Comparison of ENCODE assay signal across 2 cellular contexts in the genomic region with DNA sequence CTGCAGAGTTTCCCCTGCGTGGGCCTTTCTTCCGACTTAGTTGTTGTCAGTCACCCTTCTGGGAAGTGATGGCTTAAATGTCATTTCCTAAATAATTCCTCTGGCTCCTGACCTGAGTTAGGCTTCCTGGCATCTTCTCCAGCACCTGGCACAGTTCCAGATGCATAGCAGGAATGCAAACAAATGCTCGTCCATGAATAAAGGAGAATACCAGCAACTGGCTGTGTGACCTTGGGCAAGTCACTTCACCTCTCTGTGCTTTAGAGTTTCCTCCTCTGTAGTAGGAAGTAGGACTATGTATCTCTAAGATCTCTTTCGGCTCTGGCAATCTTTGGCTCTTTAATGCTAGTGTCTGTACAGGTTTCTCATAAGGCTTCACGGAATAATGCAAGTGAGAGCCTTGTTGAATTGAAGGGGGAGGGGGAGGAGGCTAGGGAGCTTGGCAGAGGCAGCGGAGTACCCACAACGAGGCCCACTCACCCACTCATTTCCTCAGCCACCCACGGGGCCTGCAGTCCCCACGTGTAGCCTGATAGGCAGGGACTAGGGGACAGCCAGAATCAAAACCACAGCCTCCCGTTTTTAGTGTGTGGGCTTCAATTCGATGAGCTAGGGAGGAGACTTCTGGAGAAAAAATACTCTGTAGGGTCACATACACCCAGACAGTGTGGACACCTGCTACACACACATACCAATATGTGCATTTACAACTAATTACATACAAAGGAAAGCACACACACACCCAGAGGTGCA.
A peak's percentile ranks its signal among the peaks of the same experiment; 100 is the strongest.
TF ChIP-seq lines count a peak whose summit lies in the region.

No MANE protein-coding gene starts in this region.

TF ChIP-seq in K562, 482 proteins besides CTCF, POLR2A, EP300 and RAD21 (continues in another document):
- TF ChIP-seq ADNP (tag; IDR thresholded peaks at IDR 0.05): peak; percentile 78
- peak; percentile 37; the same call in 1 of the 2 replicates for TF ChIP-seq GATA2 (CRISPR knock-in tag; IDR thresholded peaks at IDR 0.05)
- TF ChIP-seq ZNF76 (CRISPR knock-in tag; IDR thresholded peaks at IDR 0.05; ENCODE audit: borderline replicate concordance): no peak
- TF ChIP-seq, protein P1, sequence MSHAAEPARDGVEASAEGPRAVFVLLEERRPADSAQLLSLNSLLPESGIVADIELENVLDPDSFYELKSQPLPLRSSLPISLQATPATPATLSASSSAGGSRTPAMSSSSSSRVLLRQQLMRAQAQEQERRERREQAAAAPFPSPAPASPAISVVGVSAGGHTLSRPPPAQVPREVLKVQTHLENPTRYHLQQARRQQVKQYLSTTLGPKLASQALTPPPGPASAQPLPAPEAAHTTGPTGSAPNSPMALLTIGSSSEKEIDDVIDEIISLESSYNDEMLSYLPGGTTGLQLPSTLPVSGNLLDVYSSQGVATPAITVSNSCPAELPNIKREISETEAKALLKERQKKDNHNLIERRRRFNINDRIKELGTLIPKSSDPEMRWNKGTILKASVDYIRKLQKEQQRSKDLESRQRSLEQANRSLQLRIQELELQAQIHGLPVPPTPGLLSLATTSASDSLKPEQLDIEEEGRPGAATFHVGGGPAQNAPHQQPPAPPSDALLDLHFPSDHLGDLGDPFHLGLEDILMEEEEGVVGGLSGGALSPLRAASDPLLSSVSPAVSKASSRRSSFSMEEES (CRISPR knock-in tag; IDR thresholded peaks at IDR 0.05): no peak
- no peak for TF ChIP-seq TFAM (CRISPR knock-in tag; conservative IDR thresholded peaks at IDR 0.05)
- peak; percentile 80 for TF ChIP-seq HDAC2 (IDR thresholded peaks at IDR 0.05)
- TF ChIP-seq, protein P2, sequence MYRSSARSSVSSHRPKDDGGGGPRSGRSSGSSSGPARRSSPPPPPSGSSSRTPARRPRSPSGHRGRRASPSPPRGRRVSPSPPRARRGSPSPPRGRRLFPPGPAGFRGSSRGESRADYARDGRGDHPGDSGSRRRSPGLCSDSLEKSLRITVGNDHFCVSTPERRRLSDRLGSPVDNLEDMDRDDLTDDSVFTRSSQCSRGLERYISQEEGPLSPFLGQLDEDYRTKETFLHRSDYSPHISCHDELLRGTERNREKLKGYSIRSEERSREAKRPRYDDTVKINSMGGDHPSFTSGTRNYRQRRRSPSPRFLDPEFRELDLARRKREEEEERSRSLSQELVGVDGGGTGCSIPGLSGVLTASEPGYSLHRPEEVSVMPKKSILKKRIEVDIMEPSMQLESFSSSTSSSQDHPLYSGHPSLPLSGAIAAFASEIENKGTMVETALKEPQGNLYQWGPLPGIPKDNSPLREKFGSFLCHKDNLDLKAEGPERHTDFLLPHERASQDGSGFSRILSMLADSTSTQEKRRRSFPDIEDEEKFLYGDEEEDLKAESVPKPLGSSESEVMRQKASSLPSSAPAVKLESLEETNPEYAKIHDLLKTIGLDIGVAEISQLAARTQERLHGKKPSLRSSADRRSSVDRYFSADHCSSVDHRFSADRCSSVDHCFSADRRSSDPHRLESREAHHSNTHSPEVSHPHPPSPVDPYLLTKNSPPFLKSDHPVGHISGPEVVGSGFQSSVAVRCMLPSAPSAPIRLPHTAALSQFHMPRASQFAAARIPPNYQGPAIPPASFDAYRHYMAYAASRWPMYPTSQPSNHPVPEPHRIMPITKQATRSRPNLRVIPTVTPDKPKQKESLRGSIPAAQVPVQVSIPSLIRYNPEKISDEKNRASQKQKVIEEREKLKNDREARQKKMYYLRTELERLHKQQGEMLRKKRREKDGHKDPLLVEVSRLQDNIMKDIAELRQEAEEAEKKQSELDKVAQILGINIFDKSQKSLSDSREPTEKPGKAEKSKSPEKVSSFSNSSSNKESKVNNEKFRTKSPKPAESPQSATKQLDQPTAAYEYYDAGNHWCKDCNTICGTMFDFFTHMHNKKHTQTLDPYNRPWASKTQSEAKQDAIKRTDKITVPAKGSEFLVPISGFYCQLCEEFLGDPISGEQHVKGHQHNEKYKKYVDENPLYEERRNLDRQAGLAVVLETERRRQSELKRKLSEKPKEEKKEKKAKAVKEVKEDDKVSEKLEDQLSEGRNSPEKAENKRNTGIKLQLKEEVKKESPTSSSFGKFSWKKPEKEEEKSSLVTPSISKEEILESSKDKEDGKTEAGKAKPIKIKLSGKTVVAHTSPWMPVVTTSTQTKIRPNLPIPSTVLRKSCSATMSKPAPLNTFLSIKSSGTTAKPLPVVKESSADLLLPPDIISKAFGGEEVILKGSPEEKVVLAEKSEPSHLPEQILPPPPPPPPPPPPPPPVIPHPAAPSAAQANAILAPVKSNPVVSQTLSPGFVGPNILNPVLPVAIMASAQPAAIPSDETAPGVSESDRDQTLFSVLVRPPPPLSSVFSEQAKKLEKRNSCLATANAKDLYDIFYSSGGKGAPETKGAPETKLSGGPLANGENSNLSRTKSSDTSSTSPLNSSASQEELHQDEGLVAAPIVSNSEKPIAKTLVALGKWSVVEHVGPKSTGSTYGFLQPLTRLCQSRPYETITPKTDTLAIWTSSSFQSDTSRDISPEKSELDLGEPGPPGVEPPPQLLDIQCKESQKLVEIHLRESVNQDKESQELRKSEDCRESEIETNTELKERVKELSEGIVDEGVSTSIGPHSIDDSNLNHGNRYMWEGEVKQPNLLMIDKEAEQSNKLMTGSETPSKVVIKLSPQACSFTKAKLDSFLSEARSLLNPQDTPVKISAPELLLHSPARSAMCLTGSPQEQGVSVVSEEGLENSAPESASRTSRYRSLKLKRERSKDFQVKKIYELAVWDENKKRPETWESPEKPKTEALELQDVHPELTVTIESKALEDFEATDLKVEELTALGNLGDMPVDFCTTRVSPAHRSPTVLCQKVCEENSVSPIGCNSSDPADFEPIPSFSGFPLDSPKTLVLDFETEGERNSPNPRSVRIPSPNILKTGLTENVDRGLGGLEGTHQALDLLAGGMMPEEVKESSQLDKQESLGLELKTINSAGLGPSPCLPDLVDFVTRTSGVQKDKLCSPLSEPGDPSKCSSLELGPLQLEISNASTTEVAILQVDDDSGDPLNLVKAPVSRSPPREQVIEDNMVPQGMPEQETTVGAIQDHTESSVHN (IDR thresholded peaks at IDR 0.05; ENCODE audit: borderline replicate concordance in 1 of 2, low read depth in 1 of 2): no peak
- TF ChIP-seq BRD9 (IDR thresholded peaks at IDR 0.05; ENCODE audit: low read depth, partially characterized antibody): no peak
- TF ChIP-seq, protein P3, sequence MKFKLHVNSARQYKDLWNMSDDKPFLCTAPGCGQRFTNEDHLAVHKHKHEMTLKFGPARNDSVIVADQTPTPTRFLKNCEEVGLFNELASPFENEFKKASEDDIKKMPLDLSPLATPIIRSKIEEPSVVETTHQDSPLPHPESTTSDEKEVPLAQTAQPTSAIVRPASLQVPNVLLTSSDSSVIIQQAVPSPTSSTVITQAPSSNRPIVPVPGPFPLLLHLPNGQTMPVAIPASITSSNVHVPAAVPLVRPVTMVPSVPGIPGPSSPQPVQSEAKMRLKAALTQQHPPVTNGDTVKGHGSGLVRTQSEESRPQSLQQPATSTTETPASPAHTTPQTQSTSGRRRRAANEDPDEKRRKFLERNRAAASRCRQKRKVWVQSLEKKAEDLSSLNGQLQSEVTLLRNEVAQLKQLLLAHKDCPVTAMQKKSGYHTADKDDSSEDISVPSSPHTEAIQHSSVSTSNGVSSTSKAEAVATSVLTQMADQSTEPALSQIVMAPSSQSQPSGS (CRISPR knock-in tag; IDR thresholded peaks at IDR 0.05): no peak
- TF ChIP-seq EGR1 (conservative IDR thresholded peaks at IDR 0.05): peak; percentile 76
- TF ChIP-seq ZNF785 (CRISPR knock-in tag; IDR thresholded peaks at IDR 0.05): no peak

TF ChIP-seq in WTC11, 78 proteins besides CTCF, POLR2A, EP300 and RAD21:
- TF ChIP-seq, protein P3 (CRISPR knock-in tag; IDR thresholded peaks at IDR 0.05; ENCODE audit: borderline replicate concordance, low read depth): no peak
- TF ChIP-seq, protein P4, sequence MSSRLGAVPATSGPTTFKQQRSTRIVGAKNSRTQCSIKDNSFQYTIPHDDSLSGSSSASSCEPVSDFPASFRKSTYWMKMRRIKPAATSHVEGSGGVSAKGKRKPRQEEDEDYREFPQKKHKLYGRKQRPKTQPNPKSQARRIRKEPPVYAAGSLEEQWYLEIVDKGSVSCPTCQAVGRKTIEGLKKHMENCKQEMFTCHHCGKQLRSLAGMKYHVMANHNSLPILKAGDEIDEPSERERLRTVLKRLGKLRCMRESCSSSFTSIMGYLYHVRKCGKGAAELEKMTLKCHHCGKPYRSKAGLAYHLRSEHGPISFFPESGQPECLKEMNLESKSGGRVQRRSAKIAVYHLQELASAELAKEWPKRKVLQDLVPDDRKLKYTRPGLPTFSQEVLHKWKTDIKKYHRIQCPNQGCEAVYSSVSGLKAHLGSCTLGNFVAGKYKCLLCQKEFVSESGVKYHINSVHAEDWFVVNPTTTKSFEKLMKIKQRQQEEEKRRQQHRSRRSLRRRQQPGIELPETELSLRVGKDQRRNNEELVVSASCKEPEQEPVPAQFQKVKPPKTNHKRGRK (CRISPR knock-in tag; IDR thresholded peaks at IDR 0.05; ENCODE audit: borderline replicate concordance): no peak
- TF ChIP-seq ZNF263 (CRISPR knock-in tag; IDR thresholded peaks at IDR 0.05; ENCODE audit: low read depth) (no peak), TCF7 (CRISPR knock-in tag; IDR thresholded peaks at IDR 0.05; ENCODE audit: low read depth) (no peak), JAZF1 (CRISPR knock-in tag; IDR thresholded peaks at IDR 0.05) (no peak), MXD4 (CRISPR knock-in tag; IDR thresholded peaks at IDR 0.05; ENCODE audit: borderline replicate concordance) (no peak), ZNF138 (CRISPR knock-in tag; conservative IDR thresholded peaks at IDR 0.05) (no peak), MYBL2 (CRISPR knock-in tag; IDR thresholded peaks at IDR 0.05) (no peak), GTF2I (CRISPR knock-in tag; conservative IDR thresholded peaks at IDR 0.05) (no peak), ZNF317 (CRISPR knock-in tag; IDR thresholded peaks at IDR 0.05; ENCODE audit: borderline replicate concordance, low read depth) (no peak)
- TF ChIP-seq, protein P5, sequence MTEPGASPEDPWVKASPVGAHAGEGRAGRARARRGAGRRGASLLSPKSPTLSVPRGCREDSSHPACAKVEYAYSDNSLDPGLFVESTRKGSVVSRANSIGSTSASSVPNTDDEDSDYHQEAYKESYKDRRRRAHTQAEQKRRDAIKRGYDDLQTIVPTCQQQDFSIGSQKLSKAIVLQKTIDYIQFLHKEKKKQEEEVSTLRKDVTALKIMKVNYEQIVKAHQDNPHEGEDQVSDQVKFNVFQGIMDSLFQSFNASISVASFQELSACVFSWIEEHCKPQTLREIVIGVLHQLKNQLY (CRISPR knock-in tag; IDR thresholded peaks at IDR 0.05): no peak
- TF ChIP-seq, protein P6, sequence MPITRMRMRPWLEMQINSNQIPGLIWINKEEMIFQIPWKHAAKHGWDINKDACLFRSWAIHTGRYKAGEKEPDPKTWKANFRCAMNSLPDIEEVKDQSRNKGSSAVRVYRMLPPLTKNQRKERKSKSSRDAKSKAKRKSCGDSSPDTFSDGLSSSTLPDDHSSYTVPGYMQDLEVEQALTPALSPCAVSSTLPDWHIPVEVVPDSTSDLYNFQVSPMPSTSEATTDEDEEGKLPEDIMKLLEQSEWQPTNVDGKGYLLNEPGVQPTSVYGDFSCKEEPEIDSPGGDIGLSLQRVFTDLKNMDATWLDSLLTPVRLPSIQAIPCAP (CRISPR knock-in tag; IDR thresholded peaks at IDR 0.05): no peak
- TF ChIP-seq, protein P7, sequence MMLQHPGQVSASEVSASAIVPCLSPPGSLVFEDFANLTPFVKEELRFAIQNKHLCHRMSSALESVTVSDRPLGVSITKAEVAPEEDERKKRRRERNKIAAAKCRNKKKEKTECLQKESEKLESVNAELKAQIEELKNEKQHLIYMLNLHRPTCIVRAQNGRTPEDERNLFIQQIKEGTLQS (CRISPR knock-in tag; conservative IDR thresholded peaks at IDR 0.05): no peak
- TF ChIP-seq, protein P8, sequence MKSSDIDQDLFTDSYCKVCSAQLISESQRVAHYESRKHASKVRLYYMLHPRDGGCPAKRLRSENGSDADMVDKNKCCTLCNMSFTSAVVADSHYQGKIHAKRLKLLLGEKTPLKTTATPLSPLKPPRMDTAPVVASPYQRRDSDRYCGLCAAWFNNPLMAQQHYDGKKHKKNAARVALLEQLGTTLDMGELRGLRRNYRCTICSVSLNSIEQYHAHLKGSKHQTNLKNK (CRISPR knock-in tag; IDR thresholded peaks at IDR 0.05): no peak
